In genomic region chr18:13376298-13376840, GRCh38 we compare ENCODE assay signal across 1 cellular context.
TF ChIP-seq lines count a peak whose summit lies in the region.

No MANE protein-coding gene starts in this region.

TF ChIP-seq in WTC11, 78 proteins besides CTCF, POLR2A, EP300 and RAD21 (continued from another document):
- TF ChIP-seq AR (CRISPR knock-in tag; IDR thresholded peaks at IDR 0.05), result no peak
- no peak for TF ChIP-seq ZNF425 (CRISPR knock-in tag; conservative IDR thresholded peaks at IDR 0.05)
